ENCODE assay signal across 28 cellular contexts in genomic region chr3:138827222-138827621, GRCh38.
"Had no signal": no experiment of that assay in that cellular context is flagged by ENCODE, and none has a peak within 500 bp of the region (broad histone marks: within the 10 kb centered on the region; RNA-seq: fewer than 3 reads in every experiment).

No MANE protein-coding gene starts in this region.

- DNase-seq: hippocampal formation; kidney glomerular epithelial cell; left colon; left lung; lower lobe of right lung; mammary epithelial cell; mesendoderm; naive B cell; natural killer cell; nephron progenitor cell; ovary; stimulated activated CD4-positive, alpha-beta T cell treated with anti-CD3 and anti-CD28 coated beads, Interleukin-12 subunit alpha, Interleukin-12 subunit beta, amount 100 ng/mL, for 4 hours; stimulated activated CD4-positive, alpha-beta T cell treated with anti-CD3 and anti-CD28 coated beads, Interleukin-15, amount 100 ng/mL, for 24 hours; stimulated activated CD4-positive, alpha-beta T cell treated with anti-CD3 and anti-CD28 coated beads, Interleukin-2, amount 100 ng/mL, for 24 hours; stimulated activated CD4-positive, alpha-beta T cell treated with anti-CD3 and anti-CD28 coated beads, Interleukin-4, amount 100 ng/mL, for 1 hour; stimulated activated naive B cell treated with anti-CD40 and anti-IgM and Interleukin-4, amounts not matched to agents 10 μg/mL and 1 μg/mL and 100 μg/mL, for 72 hours; stimulated activated naive CD8-positive, alpha-beta T cell treated with anti-CD3 and anti-CD28 coated beads, Interleukin-15, Interleukin-2, amounts not matched to agents 100 U/mL and 50 U/mL, for 24 hours; stomach; testis; thyroid gland; transverse colon; upper lobe of right lung had no signal

- H3K27me3 ChIP-seq: left lung, neural progenitor cell, ovary, right atrium auricular region, stomach, testis, thyroid gland, transverse colon, upper lobe of right lung had no signal

- H3K9me3 ChIP-seq: left lung, lower lobe of right lung, ovary, right atrium auricular region, stomach, testis, thyroid gland, transverse colon, upper lobe of right lung had no signal

- H3K9ac ChIP-seq: neural progenitor cell had no signal

- H3K27me3 Mint-ChIP-seq: naive B cell; progenitor cell of endocrine pancreas; stimulated activated naive B cell treated with anti-CD40 and anti-IgM and Interleukin-4, amounts not matched to agents 10 μg/mL and 1 μg/mL and 100 μg/mL, for 72 hours had no signal

- H3K27ac ChIP-seq: lower lobe of right lung, neural progenitor cell, ovary, right atrium auricular region, skin epidermis, stomach, testis, thyroid gland, transverse colon, upper lobe of right lung had no signal

- H3K4me2 ChIP-seq: neural progenitor cell had no signal

- H2AFZ ChIP-seq: neural progenitor cell had no signal

- H3K4me3 Mint-ChIP-seq: mesothelial cell of epicardium; naive B cell; natural killer cell; nephron progenitor cell; neural progenitor cell; stimulated activated naive B cell treated with anti-CD40 and anti-IgM and Interleukin-4, amounts not matched to agents 10 μg/mL and 1 μg/mL and 100 μg/mL, for 72 hours had no signal

- H3K4me1 ChIP-seq: lower lobe of right lung, testis, transverse colon had no signal

- H3K9me3 Mint-ChIP-seq: mesothelial cell of epicardium; naive B cell; natural killer cell; stimulated activated naive B cell treated with anti-CD40 and anti-IgM and Interleukin-4, amounts not matched to agents 10 μg/mL and 1 μg/mL and 100 μg/mL, for 72 hours had no signal

- H3K36me3 Mint-ChIP-seq: naive B cell, natural killer cell had no signal

- H3K27ac Mint-ChIP-seq: mesothelial cell of epicardium; natural killer cell; nephron progenitor cell; neural progenitor cell; progenitor cell of endocrine pancreas; stimulated activated naive B cell treated with anti-CD40 and anti-IgM and Interleukin-4, amounts not matched to agents 10 μg/mL and 1 μg/mL and 100 μg/mL, for 72 hours had no signal

- ATAC-seq: left colon; left lung; lower lobe of right lung; natural killer cell; sciatic nerve; stimulated activated naive B cell treated with anti-CD40 and anti-IgM and Interleukin-4, amounts not matched to agents 10 μg/mL and 1 μg/mL and 100 μg/mL, for 72 hours; stimulated activated naive CD8-positive, alpha-beta T cell treated with anti-CD3 and anti-CD28 coated beads, Interleukin-15, Interleukin-2, amounts not matched to agents 100 U/mL and 50 U/mL, for 24 hours; upper lobe of right lung had no signal

- H3K4me3 ChIP-seq: left lung, lower lobe of right lung, neural progenitor cell, ovary, right atrium auricular region, skin epidermis, stomach, testis, thyroid gland, transverse colon, upper lobe of right lung had no signal

- H3K36me3 ChIP-seq: neural progenitor cell, ovary, right atrium auricular region, thyroid gland, transverse colon, upper lobe of right lung had no signal
